19 cellular contexts compared by ENCODE assay signal in the genomic region with DNA sequence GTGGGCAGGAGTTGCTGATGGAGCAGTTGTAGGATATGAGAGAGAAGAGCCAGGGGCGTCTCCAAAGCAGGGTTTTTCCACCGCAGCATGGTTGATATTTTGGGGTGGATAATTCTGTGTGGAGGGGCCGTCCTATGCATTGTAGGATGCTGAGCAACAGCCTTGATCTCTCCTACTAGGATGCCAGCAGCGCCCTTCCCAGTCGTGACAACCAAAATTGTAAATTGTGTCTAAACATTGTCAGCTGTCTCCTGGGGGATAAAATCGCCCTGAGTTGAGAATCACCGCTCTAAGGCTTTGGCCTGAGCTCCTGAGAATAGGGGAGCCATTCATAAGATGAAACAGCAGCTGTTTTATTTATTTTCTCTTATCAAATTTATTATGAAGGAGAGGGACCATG. TPM values are rescaled to one million over a fixed set of nuclear protein-coding genes. Genes with fewer than 3 reads are reported as not detected.
DNase-seq lines count a peak whose midpoint lies in the region; ATAC-seq and TF ChIP-seq lines count a peak whose summit lies in the region.
"Had no signal": no experiment of that assay in that cellular context is flagged by ENCODE, and none has a peak within 500 bp of the region (broad histone marks: within the 10 kb centered on the region; RNA-seq: fewer than 3 reads in every experiment).

No MANE protein-coding gene starts in this region.

- POLR2A ChIA-PET in WTC11 (lab: Charles Lee): no interaction called here

- no peak overlapping the region for H3K27ac Mint-ChIP-seq in WTC11
- H3K27ac Mint-ChIP-seq: B cell; CD4-positive, alpha-beta T cell; CD8-positive, alpha-beta T cell had no signal

- H3K9me3 Mint-ChIP-seq in WTC11: no peaks in the 10 kb centered on the region
- H3K9me3 Mint-ChIP-seq: CD4-positive, alpha-beta T cell; CD8-positive, alpha-beta T cell had no signal

- H4K20me1 ChIP-seq in osteoblast (ENCODE audit: insufficient read depth, low read length): no peaks in the 10 kb centered on the region
- H4K20me1 ChIP-seq: BLaER1 treated with 17β-estradiol and CSF1 and Interleukin-3, amounts not matched to agents 10 nM and 100 nM had no signal

- H3K4me1 Mint-ChIP-seq in WTC11: peaks cover 21% of the 10 kb centered on the region
- H3K4me1 Mint-ChIP-seq: B cell had no signal

- TF ChIP-seq CTCF in osteoblast (IDR thresholded peaks at IDR 0.05; ENCODE audit: extremely low read depth, low read depth, low read length) (no peak), WTC11 (IDR thresholded peaks at IDR 0.05) (no peak)

- no peaks in the 10 kb centered on the region for H3K9me3 ChIP-seq in osteoblast (ENCODE audit: low read depth, low read length)
- H3K9me3 ChIP-seq: A549; BLaER1 treated with 17β-estradiol and CSF1 and Interleukin-3, amounts not matched to agents 10 nM and 100 nM; Caco-2 had no signal

- H3K36me3 ChIP-seq in H7 (replicated peaks; ENCODE audit: control insufficient read depth, insufficient read depth, low read length) (no peaks in the 10 kb centered on the region), osteoblast (ENCODE audit: insufficient read depth, low read length) (no peaks in the 10 kb centered on the region)
- H3K36me3 ChIP-seq: BLaER1 treated with 17β-estradiol and CSF1 and Interleukin-3, amounts not matched to agents 10 nM and 100 nM had no signal

- no peaks in the 10 kb centered on the region for H3K79me2 ChIP-seq in osteoblast (ENCODE audit: insufficient read depth, low read length)

- CTCF ChIA-PET in WTC11 (lab: Charles Lee): interaction anchor here (1.3 to 2.2 kb wide), 4 partner anchors 19 to 158 kb away, joined by 4 to 9 read pairs (median 5); no protein-coding TSS in a partner anchor

- DNase-seq in H7 (peak; percentile 2), osteoblast (ENCODE audit: insufficient read length, low spot score, missing footprints) (peak; percentile 51), superior temporal gyrus (ENCODE audit: extremely low spot score) (peak; percentile 13), WTC11 (ENCODE audit: low spot score) (no peak), NCI-H510A treated with DMSO at 0.1 percent for 48 hours (lab: John Stamatoyannopoulos, UW) (no peak)
- DNase-seq: AML-193; Caco-2; Calu3; CD4-positive, alpha-beta T cell; CD8-positive, alpha-beta T cell; DMS79 treated with DMSO at 0.1 percent for 48 hours; GF-D8 had no signal

- peaks cover 5% of the 10 kb centered on the region; the same call in 1 of the 2 replicates for H3K27me3 Mint-ChIP-seq in WTC11 (ENCODE audit: low read depth)

- ATAC-seq in WTC11 (no peak), HG03378 (IDR thresholded peaks at IDR 0.05; ENCODE audit: unreplicated experiment) (no peak)
- ATAC-seq: A549; CD8-positive, alpha-beta T cell had no signal

- H3K4me3 Mint-ChIP-seq in WTC11: no peak overlapping the region
- H3K4me3 Mint-ChIP-seq: B cell; CD4-positive, alpha-beta T cell; CD8-positive, alpha-beta T cell had no signal

- H3K4me2 ChIP-seq in osteoblast (ENCODE audit: insufficient read depth, low read length): no peak overlapping the region
- H3K4me2 ChIP-seq: A549; BLaER1 treated with 17β-estradiol and CSF1 and Interleukin-3, amounts not matched to agents 10 nM and 100 nM had no signal

- H3K36me3 Mint-ChIP-seq in WTC11: peaks cover 56% of the 10 kb centered on the region
- H3K36me3 Mint-ChIP-seq: CD8-positive, alpha-beta T cell had no signal

- H3K4me3 ChIP-seq in H7 (ENCODE audit: insufficient read depth, low read depth, low read length) (no peak overlapping the region), osteoblast (ENCODE audit: insufficient read depth, low read length) (no peak overlapping the region)
- H3K4me3 ChIP-seq: A549; BLaER1 treated with 17β-estradiol and CSF1 and Interleukin-3, amounts not matched to agents 10 nM and 100 nM had no signal

- H3K27me3 ChIP-seq in H7 (ENCODE audit: control insufficient read depth, insufficient read depth, low read length) (peaks cover 28% of the 10 kb centered on the region), osteoblast (ENCODE audit: insufficient read depth, low read length) (peaks cover 16% of the 10 kb centered on the region)

- no peak overlapping the region for H2AFZ ChIP-seq in osteoblast (ENCODE audit: low read length)

- no peak overlapping the region for H3K27ac ChIP-seq in osteoblast (ENCODE audit: low read depth, low read length)
- H3K27ac ChIP-seq: 22Rv1; A549; BLaER1 treated with 17β-estradiol and CSF1 and Interleukin-3, amounts not matched to agents 10 nM and 100 nM; C4-2B had no signal

- H3K4me1 ChIP-seq in osteoblast (ENCODE audit: insufficient read depth, low read length): no peaks in the 10 kb centered on the region
- H3K4me1 ChIP-seq: A549, Caco-2 had no signal

TF ChIP-seq in WTC11, 78 proteins besides CTCF, POLR2A, EP300 and RAD21:
- TF ChIP-seq KAT7 (CRISPR knock-in tag; IDR thresholded peaks at IDR 0.05; ENCODE audit: borderline replicate concordance) (no peak), NR3C1 (CRISPR knock-in tag; conservative IDR thresholded peaks at IDR 0.05; ENCODE audit: low read depth) (no peak), ETV6 (CRISPR knock-in tag; IDR thresholded peaks at IDR 0.05) (no peak), ZBTB21 (CRISPR knock-in tag; IDR thresholded peaks at IDR 0.05; ENCODE audit: borderline replicate concordance) (no peak), NR2C2 (CRISPR knock-in tag; IDR thresholded peaks at IDR 0.05) (no peak)

RNA-seq across cellular contexts. Expression of a gene that starts 4.2 kb away (rescaled TPM):
- 0.07 and 0.59 TPM in 2 replicates for total RNA-seq in H7 (2014; rRNA removed; shearing (Covaris generic))
- total RNA-seq in osteoblast (not detected in 2 replicates), WTC11 (2021) (12.5 to 15.7 TPM (median 15.1 TPM) in 3 replicates)
- total RNA-seq: B cell; CD4-positive, alpha-beta T cell; CD8-positive, alpha-beta T cell had no signal

RNA-seq across cellular contexts. Expression of a gene that starts 24.5 kb away (rescaled TPM):
- total RNA-seq in H7 (2014; rRNA removed; shearing (Covaris generic)): 0.38 and 0.78 TPM in 2 replicates
- total RNA-seq in osteoblast: 0.36 TPM in 1 of 2 replicates, not detected in the other
- total RNA-seq in WTC11 (2021): 2.5 to 3.3 TPM (median 2.5 TPM) in 3 replicates
- total RNA-seq: B cell; CD4-positive, alpha-beta T cell; CD8-positive, alpha-beta T cell had no signal

RNA-seq across cellular contexts. Expression of a gene that starts 57.9 kb away (rescaled TPM):
- 3.8 and 4.5 TPM in 2 replicates for total RNA-seq in H7 (2014; rRNA removed; shearing (Covaris generic))
- total RNA-seq in osteoblast (not detected in 2 replicates), WTC11 (2021) (33.3 to 44.1 TPM (median 43.2 TPM) in 3 replicates)
- total RNA-seq: A172; B cell; Caco-2; Calu3; CD4-positive, alpha-beta T cell; CD8-positive, alpha-beta T cell had no signal

Comparison
In these comparisons a context has a peak if more than half of its experiments do, and no peak if none do; other contexts are left out.
1. DNase-seq: peak in H7 (single experiment), osteoblast (single experiment) and superior temporal gyrus (single experiment); none in WTC11 (single experiment) and NCI-H510A treated with DMSO at 0.1 percent for 48 hours (single experiment).